8 cellular contexts compared by ENCODE assay signal in the genomic region with DNA sequence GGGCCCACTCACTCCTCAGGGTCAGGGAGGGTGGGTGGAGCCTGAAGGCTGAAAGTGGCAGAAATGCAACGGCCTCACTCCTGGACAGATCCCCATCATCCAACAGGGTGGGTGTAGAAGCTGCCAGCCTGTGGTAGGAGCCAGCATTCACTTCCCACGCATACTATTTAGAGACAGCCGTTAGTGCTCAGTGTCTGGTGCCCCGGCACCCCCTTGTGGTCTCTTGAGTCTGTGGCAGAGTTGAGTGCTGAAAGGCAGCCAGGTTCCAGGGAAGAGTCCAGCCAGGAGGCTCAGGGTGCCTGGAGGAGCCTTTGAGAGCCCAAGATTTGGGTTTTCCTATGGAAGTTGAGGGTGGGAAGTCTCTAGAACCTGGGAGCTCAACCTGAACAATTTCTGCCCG. TPM values are rescaled to one million over a fixed set of nuclear protein-coding genes. Genes with fewer than 3 reads are reported as not detected.
DNase-seq lines count a peak whose midpoint lies in the region; ATAC-seq and TF ChIP-seq lines count a peak whose summit lies in the region.

No MANE protein-coding gene starts in this region.

- POLR2A ChIA-PET in activated CD4-positive, alpha-beta memory T cell treated with anti-CD3 and anti-CD28 coated beads for 36 hours (lab: Charles Lee): interaction anchor here (1.2 kb wide), 1 partner anchor 71 kb away, joined by 3 read pairs; no protein-coding TSS in a partner anchor

- H3K9me3 Mint-ChIP-seq in activated CD4-positive, alpha-beta memory T cell treated with anti-CD3 and anti-CD28 coated beads for 36 hours: no peaks in the 10 kb centered on the region

- peaks cover 5% of the 10 kb centered on the region for H3K4me1 Mint-ChIP-seq in activated CD4-positive, alpha-beta memory T cell treated with anti-CD3 and anti-CD28 coated beads for 36 hours (ENCODE audit: low read depth)

- intact Hi-C loops in activated CD4-positive, alpha-beta memory T cell treated with anti-CD3 and anti-CD28 coated beads for 36 hours (cut with micrococcal nuclease): loop anchor here (1.0 kb wide), 1 partner anchor 68 kb away; no protein-coding TSS in a partner anchor

- peaks cover 10% of the 10 kb centered on the region for H3K27me3 Mint-ChIP-seq in activated CD4-positive, alpha-beta memory T cell treated with anti-CD3 and anti-CD28 coated beads for 36 hours

- CTCF ChIA-PET in activated CD4-positive, alpha-beta memory T cell treated with anti-CD3 and anti-CD28 coated beads for 36 hours (lab: Charles Lee): interaction anchor here (1.0 to 8.6 kb wide), 9 partner anchors 9 to 86 kb away, joined by 3 to 79 read pairs (median 8); a partner anchor contains a TSS

- DNase-seq in AG08396 (ENCODE audit: low spot score): peak; percentile 93
- DNase-seq in GM13977 (ENCODE audit: low spot score): peak; percentile 77
- peak; percentile 73 for DNase-seq in NCI-H2227 (lab: John Stamatoyannopoulos, UW; ENCODE audit: unreplicated experiment)
- peak; percentile 61 for DNase-seq in activated CD4-positive, alpha-beta memory T cell treated with anti-CD3 and anti-CD28 coated beads for 36 hours
- DNase-seq in fibroblast of the conjunctiva (ENCODE audit: low read depth): peak; percentile 81
- peak; percentile 46 for DNase-seq in non-pigmented ciliary epithelial cell (ENCODE audit: low read depth)

- H3K27ac Mint-ChIP-seq in activated CD4-positive, alpha-beta memory T cell treated with anti-CD3 and anti-CD28 coated beads for 36 hours: no peak overlapping the region

- peak; percentile 62 for TF ChIP-seq CTCF in GM13977 (IDR thresholded peaks at IDR 0.05; ENCODE audit: extremely low read depth, insufficient read depth, missing control alignments)

- no peak overlapping the region for H3K4me3 Mint-ChIP-seq in activated CD4-positive, alpha-beta memory T cell treated with anti-CD3 and anti-CD28 coated beads for 36 hours

- no peak for ATAC-seq in HG02759 (IDR thresholded peaks at IDR 0.05; ENCODE audit: unreplicated experiment)
- ATAC-seq in GM18519 (IDR thresholded peaks at IDR 0.05; ENCODE audit: low FRiP score, unreplicated experiment): no peak

- in situ Hi-C loops in GM13977 (cut with MboI; ENCODE audit: low pct_unique_long_range_greater_than_20kb, low sequenced_read_pairs, unreplicated experiment): no loop called here

- no peaks in the 10 kb centered on the region for H3K36me3 Mint-ChIP-seq in activated CD4-positive, alpha-beta memory T cell treated with anti-CD3 and anti-CD28 coated beads for 36 hours

RNA-seq across cellular contexts. Expression of a gene that starts 2.1 kb away (rescaled TPM):
- total RNA-seq in activated CD4-positive, alpha-beta memory T cell treated with anti-CD3 and anti-CD28 coated beads for 36 hours: not detected

RNA-seq across cellular contexts. Expression of a gene that starts 15.8 kb away (rescaled TPM):
- not detected for total RNA-seq in activated CD4-positive, alpha-beta memory T cell treated with anti-CD3 and anti-CD28 coated beads for 36 hours

RNA-seq across cellular contexts. Expression of a gene that starts 34.1 kb away (rescaled TPM):
- total RNA-seq in activated CD4-positive, alpha-beta memory T cell treated with anti-CD3 and anti-CD28 coated beads for 36 hours: under 1 TPM; 0.17 to 0.19 TPM

RNA-seq across cellular contexts. Expression of a gene that starts 46.7 kb away (rescaled TPM):
- 100 to 1,000 TPM; 346 to 349 TPM for total RNA-seq in activated CD4-positive, alpha-beta memory T cell treated with anti-CD3 and anti-CD28 coated beads for 36 hours
